In the genomic region with DNA sequence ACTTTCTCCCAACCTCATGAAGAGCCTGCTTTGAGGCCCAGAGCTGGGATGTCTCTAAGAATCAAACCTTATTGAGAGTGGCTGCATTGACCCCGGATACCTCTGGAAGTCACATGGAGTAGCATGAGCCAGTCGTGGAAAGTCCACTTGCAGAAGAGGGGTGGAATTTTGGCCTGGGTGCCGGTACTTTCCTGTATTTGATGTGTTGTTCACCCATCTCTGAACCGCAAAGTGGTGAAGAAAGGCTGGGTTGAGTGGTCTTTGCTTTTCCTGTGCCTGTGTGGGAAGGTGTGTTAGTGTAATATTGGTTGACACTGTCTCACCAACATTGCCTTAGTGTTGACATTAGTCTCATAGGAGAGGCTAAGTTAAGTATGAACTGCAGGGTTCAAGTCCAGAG, we compare ENCODE assay signal across 13 cellular contexts. TPM values are rescaled to one million over a fixed set of nuclear protein-coding genes. Genes with fewer than 3 reads are reported as not detected.
DNase-seq lines count a peak whose midpoint lies in the region; ATAC-seq and TF ChIP-seq lines count a peak whose summit lies in the region.
"Had no signal": no experiment of that assay in that cellular context is flagged by ENCODE, and none has a peak within 500 bp of the region (broad histone marks: within the 10 kb centered on the region; RNA-seq: fewer than 3 reads in every experiment).

No MANE protein-coding gene starts in this region.

- no peaks in the 10 kb centered on the region for H3K27me3 ChIP-seq in SU-DHL-6 (ENCODE audit: low read length)
- no peaks in the 10 kb centered on the region for H3K27me3 ChIP-seq in suprapubic skin

- no peak for ATAC-seq in activated naive CD8-positive, alpha-beta T cell treated with anti-CD3 and anti-CD28 coated beads, Interleukin-2, amount 10 ng/mL, durations not matched to agents 7 days and 5 days (ENCODE audit: low read depth)
- ATAC-seq in Right ventricle myocardium inferior, result no peak

- no peak for TF ChIP-seq POLR2A in suprapubic skin (IDR thresholded peaks at IDR 0.05)

- H3K4me3 ChIP-seq in SU-DHL-6 (ENCODE audit: insufficient read depth, low read length, poor library complexity, severe bottlenecking), result no peak overlapping the region
- H3K4me3 ChIP-seq in suprapubic skin, result no peak overlapping the region
- H3K4me3 ChIP-seq: skin epidermis had no signal

- DNase-seq in NK-92 treated with Interleukin-12 subunit alpha and Interleukin-12 subunit beta, amount 100 ng/mL, for 24 hours (lab: John Stamatoyannopoulos, UW), result peak; percentile 42
- DNase-seq in NK-92 (lab: John Stamatoyannopoulos, UW; ENCODE audit: unreplicated experiment) (no peak), Right ventricle myocardium inferior (ENCODE audit: missing footprints) (no peak), suprapubic skin (ENCODE audit: low spot score in 2 of 2) (no peak), germinal center (ENCODE audit: low spot score) (no peak)
- peak; percentile 42 for DNase-seq in activated naive CD8-positive, alpha-beta T cell treated with anti-CD3 and anti-CD28 coated beads, Interleukin-2, amount 10 ng/mL, durations not matched to agents 7 days and 5 days
- DNase-seq in stimulated activated CD8-positive, alpha-beta memory T cell treated with anti-CD3 and anti-CD28 coated beads, Interleukin-4, amount 100 ng/mL, for 48 hours, result peak; percentile 71
- DNase-seq: EL, NCI-H1930, Right ventricle myocardium superior had no signal

- peak overlapping the region; percentile 91 for H3K4me2 ChIP-seq in SU-DHL-6 (ENCODE audit: low read depth, low read length, poor library complexity, severe bottlenecking)

- 75% methylated on average over 4 of the region's 4 CpGs for WGBS in suprapubic skin

- POLR2A ChIA-PET in activated naive CD8-positive, alpha-beta T cell treated with anti-CD3 and anti-CD28 coated beads, Interleukin-2, amount 10 ng/mL, durations not matched to agents 7 days and 5 days (lab: Charles Lee), result interaction anchor here (1.1 to 1.6 kb wide), 2 partner anchors 16 to 254 kb away, joined by 5 to 7 read pairs; no protein-coding TSS in a partner anchor

- peaks cover 30% of the 10 kb centered on the region; the same call in 1 of the 2 replicates for H4K20me1 ChIP-seq in SU-DHL-6 (ENCODE audit: low read depth, low read length)

- H3K4me3 Mint-ChIP-seq in activated naive CD8-positive, alpha-beta T cell treated with anti-CD3 and anti-CD28 coated beads, Interleukin-2, amount 10 ng/mL, durations not matched to agents 7 days and 5 days, result peak overlapping the region; percentile 96

- H3K36me3 Mint-ChIP-seq in activated naive CD8-positive, alpha-beta T cell treated with anti-CD3 and anti-CD28 coated beads, Interleukin-2, amount 10 ng/mL, durations not matched to agents 7 days and 5 days, result peaks cover 19% of the 10 kb centered on the region

- H3K9me3 ChIP-seq in SU-DHL-6 (ENCODE audit: insufficient read depth, low read length), result no peaks in the 10 kb centered on the region
- no peaks in the 10 kb centered on the region for H3K9me3 ChIP-seq in suprapubic skin

- H3F3A ChIP-seq in SU-DHL-6 (ENCODE audit: insufficient read depth), result peaks cover 15% of the 10 kb centered on the region

- peak overlapping the region; percentile 20; the same call in 1 of the 2 replicates for H3K9ac ChIP-seq in SU-DHL-6 (ENCODE audit: low read length)

- H3K4me1 ChIP-seq in suprapubic skin, result peaks cover 83% of the 10 kb centered on the region

- no peak overlapping the region for H2AFZ ChIP-seq in SU-DHL-6 (ENCODE audit: low read depth, low read length, severe bottlenecking)

- H3K36me3 ChIP-seq in SU-DHL-6 (ENCODE audit: low read length) (peaks cover 7% of the 10 kb centered on the region; the same call in 1 of the 2 replicates), suprapubic skin (no peaks in the 10 kb centered on the region)

- peak overlapping the region; percentile 91 for H3K27ac Mint-ChIP-seq in activated naive CD8-positive, alpha-beta T cell treated with anti-CD3 and anti-CD28 coated beads, Interleukin-2, amount 10 ng/mL, durations not matched to agents 7 days and 5 days

- intact Hi-C loops in Right ventricle myocardium inferior (cut with DNase I), result loop anchor here (5.0 kb wide), 1 partner anchor 344 kb away; no protein-coding TSS in a partner anchor

- H3K9me2 ChIP-seq in SU-DHL-6 (replicated peaks; ENCODE audit: insufficient read depth, low read length), result no peaks in the 10 kb centered on the region

- H3K27ac ChIP-seq in SU-DHL-6 (ENCODE audit: low read depth, low read length) (no peak overlapping the region), suprapubic skin (no peak overlapping the region)
- H3K27ac ChIP-seq: 22Rv1 had no signal

- no peaks in the 10 kb centered on the region for H3K27me3 Mint-ChIP-seq in activated naive CD8-positive, alpha-beta T cell treated with anti-CD3 and anti-CD28 coated beads, Interleukin-2, amount 10 ng/mL, durations not matched to agents 7 days and 5 days

- H3K4me1 Mint-ChIP-seq in activated naive CD8-positive, alpha-beta T cell treated with anti-CD3 and anti-CD28 coated beads, Interleukin-2, amount 10 ng/mL, durations not matched to agents 7 days and 5 days, result peaks cover 65% of the 10 kb centered on the region

- H3K79me2 ChIP-seq in SU-DHL-6 (ENCODE audit: insufficient read depth, low read length), result peaks cover 89% of the 10 kb centered on the region

- no peak for TF ChIP-seq EP300 in suprapubic skin (IDR thresholded peaks at IDR 0.05)

- H3K9me3 Mint-ChIP-seq in activated naive CD8-positive, alpha-beta T cell treated with anti-CD3 and anti-CD28 coated beads, Interleukin-2, amount 10 ng/mL, durations not matched to agents 7 days and 5 days, result no peaks in the 10 kb centered on the region

- TF ChIP-seq CTCF in SU-DHL-6 (IDR thresholded peaks at IDR 0.05; ENCODE audit: insufficient read depth, low read length, poor library complexity, severe bottlenecking), result no peak
- TF ChIP-seq CTCF in suprapubic skin (IDR thresholded peaks at IDR 0.05), result no peak

RNA-seq across cellular contexts. Expression of a gene that starts 3.7 kb away (rescaled TPM):
- 10 to 100 TPM; 82.7 to 86.6 TPM for total RNA-seq in activated naive CD8-positive, alpha-beta T cell treated with anti-CD3 and anti-CD28 coated beads, Interleukin-2, amount 10 ng/mL, durations not matched to agents 7 days and 5 days
- total RNA-seq in Right ventricle myocardium inferior (22.4 TPM), suprapubic skin (100 to 1,000 TPM in 1 of 4 donors, 10 to 100 TPM in 3; 44.8 to 155 (median 62.5) TPM)

Comparison
In these comparisons a context has a peak if more than half of its experiments do, and no peak if none do; other contexts are left out.
1. DNase-seq: peak in NK-92 treated with Interleukin-12 subunit alpha and Interleukin-12 subunit beta, amount 100 ng/mL, for 24 hours (single experiment), activated naive CD8-positive, alpha-beta T cell treated with anti-CD3 and anti-CD28 coated beads, Interleukin-2, amount 10 ng/mL, durations not matched to agents 7 days and 5 days (single experiment) and stimulated activated CD8-positive, alpha-beta memory T cell treated with anti-CD3 and anti-CD28 coated beads, Interleukin-4, amount 100 ng/mL, for 48 hours (single experiment); none in NK-92 (single experiment), Right ventricle myocardium inferior (single experiment), suprapubic skin (0 of 2) and germinal center (single experiment).